In genomic region chr3:46857485-46858341, GRCh38 we compare ENCODE assay signal across 25 cellular contexts. TPM values are rescaled to one million over a fixed set of nuclear protein-coding genes. Genes with fewer than 3 reads are reported as not detected.
DNase-seq lines count a peak whose midpoint lies in the region; ATAC-seq and TF ChIP-seq lines count a peak whose summit lies in the region.
"Had no signal": no experiment of that assay in that cellular context is flagged by ENCODE, and none has a peak within 500 bp of the region (broad histone marks: within the 10 kb centered on the region; RNA-seq: fewer than 3 reads in every experiment).

No MANE protein-coding gene starts in this region.

- no peak overlapping the region for H3K27ac ChIP-seq in lower lobe of right lung
- H3K27ac ChIP-seq: foreskin keratinocyte, parathyroid adenoma, skin epidermis, upper lobe of left lung had no signal

- ATAC-seq in WTC11 (no peak), lower lobe of right lung (no peak), HG03045 (IDR thresholded peaks at IDR 0.05; ENCODE audit: unreplicated experiment) (no peak), HG03135 (IDR thresholded peaks at IDR 0.05; ENCODE audit: unreplicated experiment) (no peak)
- no peak for ATAC-seq in stimulated activated naive B cell treated with anti-CD40 and anti-IgM and Interleukin-4, amounts not matched to agents 10 μg/mL and 1 μg/mL and 100 μg/mL, for 72 hours (replicated peaks)
- ATAC-seq: foreskin keratinocyte; natural killer cell; stimulated activated naive CD8-positive, alpha-beta T cell treated with anti-CD3 and anti-CD28 coated beads, Interleukin-15, Interleukin-2, amounts not matched to agents 100 U/mL and 50 U/mL, for 24 hours had no signal

- no peaks in the 10 kb centered on the region for H3K36me3 ChIP-seq in lower lobe of right lung
- H3K36me3 ChIP-seq: upper lobe of left lung had no signal

- intact Hi-C loops in lower lobe of right lung (cut with DNase I) (no loop called here), MCF 10A (cut with micrococcal nuclease) (no loop called here)

- H3K27me3 ChIP-seq in lower lobe of right lung (ENCODE audit: low read depth): no peaks in the 10 kb centered on the region
- H3K27me3 ChIP-seq: foreskin keratinocyte, upper lobe of left lung had no signal

- H3K4me3 Mint-ChIP-seq in activated naive CD4-positive, alpha-beta T cell treated with anti-CD3 and anti-CD28 coated beads, Interleukin-2, amount 10 ng/mL, durations not matched to agents 7 days and 5 days: no peak overlapping the region
- H3K4me3 Mint-ChIP-seq in WTC11 (no peak overlapping the region; the same call in 1 of the 2 replicates), MCF 10A (ENCODE audit: unreplicated experiment) (no peak overlapping the region)
- no peak overlapping the region for H3K4me3 Mint-ChIP-seq in stimulated activated naive B cell treated with anti-CD40 and anti-IgM and Interleukin-4, amounts not matched to agents 10 μg/mL and 1 μg/mL and 100 μg/mL, for 72 hours
- H3K4me3 Mint-ChIP-seq: activated CD4-positive, alpha-beta T cell treated with anti-CD3 and anti-CD28 coated beads, Interleukin-2, amount 10 ng/mL, durations not matched to agents 24 days and 14 days; CD4-positive, alpha-beta T cell; central memory CD8-positive, alpha-beta T cell; natural killer cell had no signal

- H3K4me1 ChIP-seq in lower lobe of right lung: no peaks in the 10 kb centered on the region
- H3K4me1 ChIP-seq: foreskin keratinocyte, parathyroid adenoma had no signal

- no peaks in the 10 kb centered on the region for H3K9me3 ChIP-seq in lower lobe of right lung
- H3K9me3 ChIP-seq: upper lobe of left lung had no signal

- H3K9me3 Mint-ChIP-seq in activated naive CD4-positive, alpha-beta T cell treated with anti-CD3 and anti-CD28 coated beads, Interleukin-2, amount 10 ng/mL, durations not matched to agents 7 days and 5 days: no peaks in the 10 kb centered on the region
- H3K9me3 Mint-ChIP-seq in WTC11: no peaks in the 10 kb centered on the region
- H3K9me3 Mint-ChIP-seq in stimulated activated naive B cell treated with anti-CD40 and anti-IgM and Interleukin-4, amounts not matched to agents 10 μg/mL and 1 μg/mL and 100 μg/mL, for 72 hours: no peaks in the 10 kb centered on the region
- H3K9me3 Mint-ChIP-seq in MCF 10A (ENCODE audit: unreplicated experiment): no peaks in the 10 kb centered on the region
- H3K9me3 Mint-ChIP-seq: activated CD4-positive, alpha-beta T cell treated with anti-CD3 and anti-CD28 coated beads, Interleukin-2, amount 10 ng/mL, durations not matched to agents 24 days and 14 days; CD4-positive, alpha-beta T cell; central memory CD8-positive, alpha-beta T cell; natural killer cell had no signal

- H3K27me3 Mint-ChIP-seq in activated naive CD4-positive, alpha-beta T cell treated with anti-CD3 and anti-CD28 coated beads, Interleukin-2, amount 10 ng/mL, durations not matched to agents 7 days and 5 days: peaks cover 41% of the 10 kb centered on the region
- peaks cover 3% of the 10 kb centered on the region; the same call in 1 of the 2 replicates for H3K27me3 Mint-ChIP-seq in WTC11 (ENCODE audit: low read depth)
- peaks cover 17 to 19% of the 10 kb centered on the region in 2 donors for H3K27me3 Mint-ChIP-seq in stimulated activated naive B cell treated with anti-CD40 and anti-IgM and Interleukin-4, amounts not matched to agents 10 μg/mL and 1 μg/mL and 100 μg/mL, for 72 hours
- H3K27me3 Mint-ChIP-seq in MCF 10A (ENCODE audit: insufficient read depth, unreplicated experiment): peaks cover 46% of the 10 kb centered on the region
- H3K27me3 Mint-ChIP-seq: CD4-positive, alpha-beta T cell had no signal

- CTCF ChIA-PET in activated naive CD4-positive, alpha-beta T cell treated with anti-CD3 and anti-CD28 coated beads, Interleukin-2, amount 10 ng/mL, durations not matched to agents 7 days and 5 days (lab: Charles Lee): no interaction called here
- CTCF ChIA-PET in WTC11 (lab: Charles Lee): interaction anchor here (1.2 kb wide), 1 partner anchor 10 kb away, joined by 3 read pairs; no protein-coding TSS in a partner anchor
- CTCF ChIA-PET in MCF 10A (lab: Yijun Ruan, JAX): interaction anchor here (1.2 kb wide), 1 partner anchor 13 kb away, joined by 5 read pairs; no protein-coding TSS in a partner anchor

- DNase-seq in activated naive CD4-positive, alpha-beta T cell treated with anti-CD3 and anti-CD28 coated beads, Interleukin-2, amount 10 ng/mL, durations not matched to agents 7 days and 5 days: no peak
- no peak for DNase-seq in activated naive CD4-positive, alpha-beta T cell treated with Interleukin-2 at 50 U/mL for 16 hours
- DNase-seq in WTC11 (ENCODE audit: low spot score) (peak; percentile 8), lower lobe of right lung (peak; percentile 30), MCF 10A (ENCODE audit: unreplicated experiment) (no peak)
- no peak for DNase-seq in stimulated activated naive B cell treated with anti-CD40 and anti-IgM and Interleukin-4, amounts not matched to agents 10 μg/mL and 1 μg/mL and 100 μg/mL, for 72 hours
- DNase-seq: activated CD4-positive, alpha-beta T cell treated with anti-CD3 and anti-CD28 coated beads, Interleukin-2, amount 10 ng/mL, durations not matched to agents 24 days and 14 days; activated gamma-delta T cell; amygdala; CD4-positive, alpha-beta T cell; foreskin keratinocyte; GDM1; Karpas-422; natural killer cell; NCI-H1048; NCI-H2029 treated with DMSO at 0.1 percent for 48 hours; NCI-H524; stimulated activated naive CD8-positive, alpha-beta T cell treated with anti-CD3 and anti-CD28 coated beads, Interleukin-15, Interleukin-2, amounts not matched to agents 100 U/mL and 50 U/mL, for 24 hours had no signal

- H3K4me3 ChIP-seq in lower lobe of right lung: no peak overlapping the region
- H3K4me3 ChIP-seq: skin epidermis, upper lobe of left lung had no signal

- H3K36me3 Mint-ChIP-seq in activated naive CD4-positive, alpha-beta T cell treated with anti-CD3 and anti-CD28 coated beads, Interleukin-2, amount 10 ng/mL, durations not matched to agents 7 days and 5 days: no peaks in the 10 kb centered on the region
- no peaks in the 10 kb centered on the region for H3K36me3 Mint-ChIP-seq in WTC11
- no peaks in the 10 kb centered on the region for H3K36me3 Mint-ChIP-seq in stimulated activated naive B cell treated with anti-CD40 and anti-IgM and Interleukin-4, amounts not matched to agents 10 μg/mL and 1 μg/mL and 100 μg/mL, for 72 hours
- no peaks in the 10 kb centered on the region for H3K36me3 Mint-ChIP-seq in MCF 10A (ENCODE audit: insufficient read depth, unreplicated experiment)
- H3K36me3 Mint-ChIP-seq: natural killer cell had no signal

- no peaks in the 10 kb centered on the region for H3K4me1 Mint-ChIP-seq in activated naive CD4-positive, alpha-beta T cell treated with anti-CD3 and anti-CD28 coated beads, Interleukin-2, amount 10 ng/mL, durations not matched to agents 7 days and 5 days
- H3K4me1 Mint-ChIP-seq in WTC11 (no peaks in the 10 kb centered on the region), MCF 10A (ENCODE audit: insufficient read depth, unreplicated experiment) (no peaks in the 10 kb centered on the region)
- H3K4me1 Mint-ChIP-seq in stimulated activated naive B cell treated with anti-CD40 and anti-IgM and Interleukin-4, amounts not matched to agents 10 μg/mL and 1 μg/mL and 100 μg/mL, for 72 hours: no peaks in the 10 kb centered on the region
- H3K4me1 Mint-ChIP-seq: activated CD4-positive, alpha-beta T cell treated with anti-CD3 and anti-CD28 coated beads, Interleukin-2, amount 10 ng/mL, durations not matched to agents 24 days and 14 days; central memory CD8-positive, alpha-beta T cell; natural killer cell had no signal

- no peak for TF ChIP-seq CTCF in WTC11 (IDR thresholded peaks at IDR 0.05)
- TF ChIP-seq CTCF in lower lobe of right lung (IDR thresholded peaks at IDR 0.05): no peak
- no peak for TF ChIP-seq CTCF in MCF 10A (IDR thresholded peaks at IDR 0.05; ENCODE audit: unreplicated experiment)

- POLR2A ChIA-PET in WTC11 (lab: Charles Lee): no interaction called here
- POLR2A ChIA-PET in MCF 10A (lab: Yijun Ruan, JAX): no interaction called here

- H3K27ac Mint-ChIP-seq in activated naive CD4-positive, alpha-beta T cell treated with anti-CD3 and anti-CD28 coated beads, Interleukin-2, amount 10 ng/mL, durations not matched to agents 7 days and 5 days: peak overlapping the region; percentile 56
- H3K27ac Mint-ChIP-seq in WTC11: no peak overlapping the region
- H3K27ac Mint-ChIP-seq in stimulated activated naive B cell treated with anti-CD40 and anti-IgM and Interleukin-4, amounts not matched to agents 10 μg/mL and 1 μg/mL and 100 μg/mL, for 72 hours: peak overlapping the region; percentile 14
- H3K27ac Mint-ChIP-seq in MCF 10A (ENCODE audit: low read depth, unreplicated experiment): no peak overlapping the region
- H3K27ac Mint-ChIP-seq: activated CD4-positive, alpha-beta T cell treated with anti-CD3 and anti-CD28 coated beads, Interleukin-2, amount 10 ng/mL, durations not matched to agents 24 days and 14 days; CD4-positive, alpha-beta T cell; natural killer cell had no signal

- BruUV-seq in MCF 10A (replicated peaks; lab: Mats Ljungman, UMichigan): no TSS peak

TF ChIP-seq in WTC11, 78 proteins besides CTCF, POLR2A, EP300 and RAD21 (continues in another document):
- TF ChIP-seq, protein P1, sequence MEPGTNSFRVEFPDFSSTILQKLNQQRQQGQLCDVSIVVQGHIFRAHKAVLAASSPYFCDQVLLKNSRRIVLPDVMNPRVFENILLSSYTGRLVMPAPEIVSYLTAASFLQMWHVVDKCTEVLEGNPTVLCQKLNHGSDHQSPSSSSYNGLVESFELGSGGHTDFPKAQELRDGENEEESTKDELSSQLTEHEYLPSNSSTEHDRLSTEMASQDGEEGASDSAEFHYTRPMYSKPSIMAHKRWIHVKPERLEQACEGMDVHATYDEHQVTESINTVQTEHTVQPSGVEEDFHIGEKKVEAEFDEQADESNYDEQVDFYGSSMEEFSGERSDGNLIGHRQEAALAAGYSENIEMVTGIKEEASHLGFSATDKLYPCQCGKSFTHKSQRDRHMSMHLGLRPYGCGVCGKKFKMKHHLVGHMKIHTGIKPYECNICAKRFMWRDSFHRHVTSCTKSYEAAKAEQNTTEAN (CRISPR knock-in tag; IDR thresholded peaks at IDR 0.05): no peak

RNA-seq across cellular contexts. Expression of gene MYL3, which starts 5.5 kb away (rescaled TPM):
- total RNA-seq in WTC11 (2021) (0.31 TPM in 1 of 3 replicates, not detected in the others), lower lobe of right lung (2.0 TPM), MCF 10A (2022) (not detected in 2 replicates)
- total RNA-seq: activated CD4-positive, alpha-beta T cell treated with anti-CD3 and anti-CD28 coated beads, Interleukin-2, amount 10 ng/mL, durations not matched to agents 24 days and 14 days; CD4-positive, alpha-beta T cell; foreskin keratinocyte; HT-29; natural killer cell had no signal

RNA-seq across cellular contexts. Expression of gene PTH1R, which starts 19.8 kb away (rescaled TPM):
- 4.0 to 12.0 TPM (median 5.6 TPM) in 3 replicates for total RNA-seq in WTC11 (2021)
- 14.5 TPM for total RNA-seq in lower lobe of right lung
- not detected in 2 replicates for total RNA-seq in MCF 10A (2022)
- total RNA-seq: activated CD4-positive, alpha-beta T cell treated with anti-CD3 and anti-CD28 coated beads, Interleukin-2, amount 10 ng/mL, durations not matched to agents 24 days and 14 days; CD4-positive, alpha-beta T cell; foreskin keratinocyte; HT-29; natural killer cell had no signal

Comparison
In these comparisons a context has a peak if more than half of its experiments do, and no peak if none do; other contexts are left out.
1. DNase-seq: peak in WTC11 (single experiment) and lower lobe of right lung (single experiment); none in activated naive CD4-positive, alpha-beta T cell treated with anti-CD3 and anti-CD28 coated beads, Interleukin-2, amount 10 ng/mL, durations not matched to agents 7 days and 5 days (single experiment), activated naive CD4-positive, alpha-beta T cell treated with Interleukin-2 at 50 U/mL for 16 hours (single experiment), stimulated activated naive B cell treated with anti-CD40 and anti-IgM and Interleukin-4, amounts not matched to agents 10 μg/mL and 1 μg/mL and 100 μg/mL, for 72 hours (single experiment) and MCF 10A (single experiment).
2. H3K27ac Mint-ChIP-seq: peak in activated naive CD4-positive, alpha-beta T cell treated with anti-CD3 and anti-CD28 coated beads, Interleukin-2, amount 10 ng/mL, durations not matched to agents 7 days and 5 days (single experiment) and stimulated activated naive B cell treated with anti-CD40 and anti-IgM and Interleukin-4, amounts not matched to agents 10 μg/mL and 1 μg/mL and 100 μg/mL, for 72 hours (single experiment); none in WTC11 (single experiment) and MCF 10A (single experiment).